10 cellular contexts compared by ENCODE assay signal in the genomic region with DNA sequence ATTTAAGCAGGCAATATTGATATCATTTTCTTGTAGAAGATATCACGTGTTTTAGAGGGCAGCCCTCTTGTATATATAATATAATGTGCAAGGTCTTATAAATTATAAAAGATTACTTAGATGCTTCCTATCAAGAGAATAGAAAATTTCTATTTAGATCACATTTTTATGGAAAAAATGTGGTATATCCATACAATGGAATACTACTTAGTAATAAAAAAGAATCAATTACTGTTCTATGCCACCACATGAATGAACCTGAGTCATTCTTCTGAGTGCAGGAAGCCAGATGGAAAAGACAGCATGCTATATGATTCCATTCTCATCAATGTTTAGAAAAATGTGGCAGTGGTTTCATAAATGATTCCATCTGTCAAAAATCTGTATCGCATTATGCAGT. TPM values are rescaled to one million over a fixed set of nuclear protein-coding genes. Genes with fewer than 3 reads are reported as not detected.
"Had no signal": no experiment of that assay in that cellular context is flagged by ENCODE, and none has a peak within 500 bp of the region (broad histone marks: within the 10 kb centered on the region; RNA-seq: fewer than 3 reads in every experiment).

No MANE protein-coding gene starts in this region.

- H3K9ac ChIP-seq: GM23248 had no signal

- H2AFZ ChIP-seq: GM23248 had no signal

- H3K4me3 ChIP-seq: GM23248, K562 had no signal

- H3K4me3 Mint-ChIP-seq: H9 had no signal

- H3K27ac Mint-ChIP-seq: H9 had no signal

- DNase-seq: GOT3, H9, HCEC 1CT, IMR-90, KG1 had no signal

- FAIRE-seq: H54, HTR-8/SVneo had no signal

- H3K27ac ChIP-seq: GM23248 had no signal

RNA-seq across cellular contexts. Expression of gene CYP27C1, which starts 23.6 kb away (rescaled TPM):
- total RNA-seq: HT-29, IMR-90, K562 had no signal
- polyA plus RNA-seq: IMR-90, K562 had no signal
